ENCODE assay signal across 8 cellular contexts in genomic region chr15:58521293-58521991, GRCh38.
DNase-seq lines count a peak whose midpoint lies in the region; ATAC-seq and TF ChIP-seq lines count a peak whose summit lies in the region.

No MANE protein-coding gene starts in this region.

- H3K27ac Mint-ChIP-seq in mesothelial cell of epicardium = peak overlapping the region; percentile 77

- peak; percentile 54 for DNase-seq in GM04503 (ENCODE audit: low read depth)
- DNase-seq in epithelial cell of prostate (ENCODE audit: low read depth, low spot score) = peak; percentile 100
- peak in 1 of 2 experiments; percentile 52 for DNase-seq in mesothelial cell of epicardium (ENCODE audit: low spot score in 2 of 2, unreplicated experiment in 2 of 2)
- DNase-seq in stimulated activated CD4-positive, alpha-beta T cell treated with anti-CD3 and anti-CD28 coated beads, Interleukin-12 subunit alpha, Interleukin-12 subunit beta, amount 100 ng/mL, for 4 hours = no peak
- DNase-seq in GM10266 (ENCODE audit: extremely low spot score) = no peak

- TF ChIP-seq CTCF in mesothelial cell of epicardium (IDR thresholded peaks at IDR 0.05; ENCODE audit: unreplicated experiment) (no peak), GM10266 (IDR thresholded peaks at IDR 0.05; ENCODE audit: control insufficient read depth, insufficient read depth, low read depth, missing control alignments) (no peak)

- H3K9me3 Mint-ChIP-seq in mesothelial cell of epicardium = peaks cover 1% of the 10 kb centered on the region

- ATAC-seq in HG02678 (IDR thresholded peaks at IDR 0.05; ENCODE audit: unreplicated experiment) (no peak), GM18858 (IDR thresholded peaks at IDR 0.05; ENCODE audit: unreplicated experiment) (no peak)

- H3K4me3 Mint-ChIP-seq in mesothelial cell of epicardium = no peak overlapping the region

- no peaks in the 10 kb centered on the region for H3K27me3 Mint-ChIP-seq in mesothelial cell of epicardium (ENCODE audit: low read depth)

- peaks cover 29% of the 10 kb centered on the region for H3K4me1 Mint-ChIP-seq in mesothelial cell of epicardium

- peak overlapping the region; percentile 85 for H3K27ac ChIP-seq in epithelial cell of prostate

- no peaks in the 10 kb centered on the region for H3K36me3 Mint-ChIP-seq in mesothelial cell of epicardium

TF ChIP-seq in PFSK-1, 5 proteins besides CTCF, POLR2A, EP300 and RAD21:
- TF ChIP-seq, protein P1, sequence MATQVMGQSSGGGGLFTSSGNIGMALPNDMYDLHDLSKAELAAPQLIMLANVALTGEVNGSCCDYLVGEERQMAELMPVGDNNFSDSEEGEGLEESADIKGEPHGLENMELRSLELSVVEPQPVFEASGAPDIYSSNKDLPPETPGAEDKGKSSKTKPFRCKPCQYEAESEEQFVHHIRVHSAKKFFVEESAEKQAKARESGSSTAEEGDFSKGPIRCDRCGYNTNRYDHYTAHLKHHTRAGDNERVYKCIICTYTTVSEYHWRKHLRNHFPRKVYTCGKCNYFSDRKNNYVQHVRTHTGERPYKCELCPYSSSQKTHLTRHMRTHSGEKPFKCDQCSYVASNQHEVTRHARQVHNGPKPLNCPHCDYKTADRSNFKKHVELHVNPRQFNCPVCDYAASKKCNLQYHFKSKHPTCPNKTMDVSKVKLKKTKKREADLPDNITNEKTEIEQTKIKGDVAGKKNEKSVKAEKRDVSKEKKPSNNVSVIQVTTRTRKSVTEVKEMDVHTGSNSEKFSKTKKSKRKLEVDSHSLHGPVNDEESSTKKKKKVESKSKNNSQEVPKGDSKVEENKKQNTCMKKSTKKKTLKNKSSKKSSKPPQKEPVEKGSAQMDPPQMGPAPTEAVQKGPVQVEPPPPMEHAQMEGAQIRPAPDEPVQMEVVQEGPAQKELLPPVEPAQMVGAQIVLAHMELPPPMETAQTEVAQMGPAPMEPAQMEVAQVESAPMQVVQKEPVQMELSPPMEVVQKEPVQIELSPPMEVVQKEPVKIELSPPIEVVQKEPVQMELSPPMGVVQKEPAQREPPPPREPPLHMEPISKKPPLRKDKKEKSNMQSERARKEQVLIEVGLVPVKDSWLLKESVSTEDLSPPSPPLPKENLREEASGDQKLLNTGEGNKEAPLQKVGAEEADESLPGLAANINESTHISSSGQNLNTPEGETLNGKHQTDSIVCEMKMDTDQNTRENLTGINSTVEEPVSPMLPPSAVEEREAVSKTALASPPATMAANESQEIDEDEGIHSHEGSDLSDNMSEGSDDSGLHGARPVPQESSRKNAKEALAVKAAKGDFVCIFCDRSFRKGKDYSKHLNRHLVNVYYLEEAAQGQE (IDR thresholded peaks at IDR 0.05; ENCODE audit: insufficient read depth in 1 of 2, low read depth in 2 of 2, low read length in 2 of 2) = 0 out of 4 replicates have a peak, but pooled peaks of 1 of the 2 experiments have one; percentile 48
- TF ChIP-seq FOXP2 (optimal IDR thresholded peaks at IDR 0.05; ENCODE audit: borderline replicate concordance, extremely low read depth, extremely low read length, insufficient read depth) (peak; percentile 90), TAF1 (IDR thresholded peaks at IDR 0.05; ENCODE audit: borderline replicate concordance, insufficient read depth, low read length) (no peak)

Comparison
In these comparisons a context has a peak if more than half of its experiments do, and no peak if none do; other contexts are left out.
1. DNase-seq: peak in GM04503 (single experiment) and epithelial cell of prostate (single experiment); none in stimulated activated CD4-positive, alpha-beta T cell treated with anti-CD3 and anti-CD28 coated beads, Interleukin-12 subunit alpha, Interleukin-12 subunit beta, amount 100 ng/mL, for 4 hours (single experiment) and GM10266 (single experiment).